8 cellular contexts compared by ENCODE assay signal in genomic region chrX:136711147-136711546, GRCh38.
DNase-seq lines count a peak whose midpoint lies in the region; ATAC-seq and TF ChIP-seq lines count a peak whose summit lies in the region.

No MANE protein-coding gene starts in this region.

- H3K4me1 ChIP-seq in CD8-positive, alpha-beta memory T cell (ENCODE audit: insufficient read depth, low read length), result peaks cover 27% of the 10 kb centered on the region
- H3K4me1 ChIP-seq in SK-N-SH (ENCODE audit: control insufficient read depth in 1 of 2, insufficient read depth in 2 of 2, low read depth in 1 of 2, low read length in 1 of 2), result no peaks in the 10 kb centered on the region; a peak in 1 of 4 replicates

- H3K4me3 Mint-ChIP-seq in CD8-positive, alpha-beta memory T cell, result no peak overlapping the region
- H3K4me3 Mint-ChIP-seq in endothelial cell (ENCODE audit: unreplicated experiment) (no peak overlapping the region), nephron progenitor cell (no peak overlapping the region)

- H3K9me3 ChIP-seq in CD8-positive, alpha-beta memory T cell (ENCODE audit: low read length), result no peaks in the 10 kb centered on the region
- H3K9me3 ChIP-seq in SK-N-SH, result no peaks in the 10 kb centered on the region

- no peaks in the 10 kb centered on the region for H3K27me3 ChIP-seq in CD8-positive, alpha-beta memory T cell (ENCODE audit: insufficient read depth, low read length, poor library complexity, severe bottlenecking)
- H3K27me3 ChIP-seq in SK-N-SH (ENCODE audit: insufficient read depth), result no peaks in the 10 kb centered on the region

- H3K36me3 Mint-ChIP-seq in CD8-positive, alpha-beta memory T cell, result peaks cover 0 to 50% (median 0%) of the 10 kb centered on the region in 3 donors
- H3K36me3 Mint-ChIP-seq in endothelial cell (ENCODE audit: low read depth, unreplicated experiment), result no peaks in the 10 kb centered on the region
- no peaks in the 10 kb centered on the region for H3K36me3 Mint-ChIP-seq in nephron progenitor cell (ENCODE audit: low read depth)

- TF ChIP-seq EP300 in SK-N-SH (IDR thresholded peaks at IDR 0.05; ENCODE audit: borderline replicate concordance in 1 of 2, low read depth in 1 of 2, low read length in 1 of 2), result no peak

- DNase-seq in CD8-positive, alpha-beta memory T cell, result no peak
- DNase-seq in SK-N-SH (peak; percentile 42), endothelial cell (ENCODE audit: low spot score) (peak; percentile 24), nephron progenitor cell (peak; percentile 15), SKM-1 (lab: John Stamatoyannopoulos, UW; ENCODE audit: unreplicated experiment) (no peak), middle frontal gyrus (ENCODE audit: extremely low spot score, low spot score) (no peak)

- H3K79me2 ChIP-seq in SK-N-SH (ENCODE audit: insufficient read depth), result no peaks in the 10 kb centered on the region

- ATAC-seq in GM21786 (IDR thresholded peaks at IDR 0.05; ENCODE audit: unreplicated experiment) (peak; percentile 29), HG02571 (IDR thresholded peaks at IDR 0.05; ENCODE audit: unreplicated experiment) (no peak)

- peak overlapping the region in 7 of 8 donors; percentile 23 to 94 (median 85) for H3K27ac Mint-ChIP-seq in CD8-positive, alpha-beta memory T cell
- H3K27ac Mint-ChIP-seq in endothelial cell (ENCODE audit: unreplicated experiment) (no peak overlapping the region), nephron progenitor cell (no peak overlapping the region)

- H4K20me1 ChIP-seq in SK-N-SH (ENCODE audit: insufficient read depth), result no peaks in the 10 kb centered on the region

- CTCF ChIA-PET in CD8-positive, alpha-beta memory T cell (lab: Charles Lee), result interaction anchor here (1.5 kb wide), 1 partner anchor 16 kb away, joined by 5 read pairs; no protein-coding TSS in a partner anchor
- CTCF ChIA-PET in SK-N-SH (lab: Yijun Ruan, JAX), result interaction anchor here (0.7 to 3.7 kb wide), 10 partner anchors 15 to 340 kb away, joined by 3 to 26 read pairs (median 4); no protein-coding TSS in a partner anchor

- no peak overlapping the region for H3K9ac ChIP-seq in SK-N-SH

- no peak overlapping the region for H3K27ac ChIP-seq in CD8-positive, alpha-beta memory T cell (ENCODE audit: low read depth, low read length)
- H3K27ac ChIP-seq in SK-N-SH (ENCODE audit: low read depth in 2 of 2, low read length in 1 of 2), result no peak overlapping the region

- no peaks in the 10 kb centered on the region for H3K9me2 ChIP-seq in SK-N-SH

- peaks cover 0 to 2% of the 10 kb centered on the region in 2 donors for H3K27me3 Mint-ChIP-seq in CD8-positive, alpha-beta memory T cell
- no peaks in the 10 kb centered on the region for H3K27me3 Mint-ChIP-seq in endothelial cell (ENCODE audit: unreplicated experiment)
- peaks cover 4% of the 10 kb centered on the region for H3K27me3 Mint-ChIP-seq in nephron progenitor cell (ENCODE audit: low read depth, poor library complexity)

- no peak overlapping the region for H3K4me3 ChIP-seq in CD8-positive, alpha-beta memory T cell (ENCODE audit: low read length)
- H3K4me3 ChIP-seq in SK-N-SH (ENCODE audit: low read depth in 2 of 2, low read length in 1 of 2), result no peak overlapping the region

- 14% methylated on average over 1 of the region's 1 CpG for WGBS in SK-N-SH (ENCODE audit: low lambda C conversion rate)

- POLR2A ChIA-PET in CD8-positive, alpha-beta memory T cell (lab: Charles Lee), result no interaction called here
- POLR2A ChIA-PET in SK-N-SH (lab: Yijun Ruan, JAX), result no interaction called here

- TF ChIP-seq CTCF in SK-N-SH (IDR thresholded peaks at IDR 0.05) (peak; percentile 59), endothelial cell (IDR thresholded peaks at IDR 0.05; ENCODE audit: unreplicated experiment) (no peak), nephron progenitor cell (IDR thresholded peaks at IDR 0.05) (no peak)

- H3K4me2 ChIP-seq in SK-N-SH, result no peak overlapping the region

- TF ChIP-seq RAD21 in SK-N-SH (IDR thresholded peaks at IDR 0.05; ENCODE audit: low read length), result peak; percentile 80

- peaks cover 15% of the 10 kb centered on the region for H3K36me3 ChIP-seq in CD8-positive, alpha-beta memory T cell (ENCODE audit: insufficient read depth, low read length)
- H3K36me3 ChIP-seq in SK-N-SH (replicated peaks in 1 of 2; ENCODE audit: control insufficient read depth in 1 of 2, insufficient read depth in 2 of 2, low read length in 1 of 2), result no peaks in the 10 kb centered on the region

- H3K9me3 Mint-ChIP-seq in CD8-positive, alpha-beta memory T cell, result no peaks in the 10 kb centered on the region
- H3K9me3 Mint-ChIP-seq in endothelial cell (ENCODE audit: unreplicated experiment) (no peaks in the 10 kb centered on the region), nephron progenitor cell (peaks cover 10% of the 10 kb centered on the region)

- H3F3A ChIP-seq in SK-N-SH (replicated peaks; ENCODE audit: insufficient read depth), result no peaks in the 10 kb centered on the region

- peaks cover 25 to 47% (median 41%) of the 10 kb centered on the region in 3 donors for H3K4me1 Mint-ChIP-seq in CD8-positive, alpha-beta memory T cell
- H3K4me1 Mint-ChIP-seq in endothelial cell (ENCODE audit: unreplicated experiment) (peaks cover 5% of the 10 kb centered on the region), nephron progenitor cell (no peaks in the 10 kb centered on the region)

- no peak overlapping the region for H2AFZ ChIP-seq in SK-N-SH (ENCODE audit: low read depth)

TF ChIP-seq in SK-N-SH, 30 proteins besides CTCF, POLR2A, EP300 and RAD21:
- TF ChIP-seq SMC3 (IDR thresholded peaks at IDR 0.05; ENCODE audit: low read depth, low read length) (peak; percentile 78), USF2 (IDR thresholded peaks at IDR 0.05; ENCODE audit: borderline replicate concordance, low read depth, low read length) (no peak)

Comparison
In these comparisons a context has a peak if more than half of its experiments do, and no peak if none do; other contexts are left out.
1. DNase-seq: peak in SK-N-SH (single experiment), endothelial cell (single experiment) and nephron progenitor cell (single experiment); none in CD8-positive, alpha-beta memory T cell (0 of 5), SKM-1 (single experiment) and middle frontal gyrus (single experiment).
2. H3K27ac Mint-ChIP-seq: peak in CD8-positive, alpha-beta memory T cell (7 of 8); none in endothelial cell (single experiment) and nephron progenitor cell (single experiment).